In the genomic region with DNA sequence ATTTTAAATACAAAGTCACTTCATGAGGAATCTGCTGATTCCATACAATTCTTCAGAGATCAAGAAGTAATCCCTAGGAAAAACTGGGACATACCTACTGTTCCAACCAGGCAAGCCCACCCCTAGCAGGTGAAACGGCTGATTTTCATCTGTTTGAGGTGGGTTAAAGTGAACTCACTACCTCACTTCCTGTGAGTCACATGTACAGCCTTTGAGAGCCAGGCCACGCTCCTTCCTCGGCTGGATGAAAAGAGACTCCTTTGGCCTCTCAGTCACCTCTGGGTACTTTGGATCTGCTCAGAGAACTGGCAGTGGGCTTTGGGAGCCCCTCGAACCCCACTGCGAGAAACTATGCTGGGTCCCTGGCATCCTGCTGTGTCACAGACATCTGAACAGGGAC, we compare ENCODE assay signal across 1 cellular context.
TF ChIP-seq lines count a peak whose summit lies in the region.

No MANE protein-coding gene starts in this region.

TF ChIP-seq in GM12878, 131 proteins besides CTCF, POLR2A, EP300 and RAD21 (continued from another document):
- TF ChIP-seq, protein P1, sequence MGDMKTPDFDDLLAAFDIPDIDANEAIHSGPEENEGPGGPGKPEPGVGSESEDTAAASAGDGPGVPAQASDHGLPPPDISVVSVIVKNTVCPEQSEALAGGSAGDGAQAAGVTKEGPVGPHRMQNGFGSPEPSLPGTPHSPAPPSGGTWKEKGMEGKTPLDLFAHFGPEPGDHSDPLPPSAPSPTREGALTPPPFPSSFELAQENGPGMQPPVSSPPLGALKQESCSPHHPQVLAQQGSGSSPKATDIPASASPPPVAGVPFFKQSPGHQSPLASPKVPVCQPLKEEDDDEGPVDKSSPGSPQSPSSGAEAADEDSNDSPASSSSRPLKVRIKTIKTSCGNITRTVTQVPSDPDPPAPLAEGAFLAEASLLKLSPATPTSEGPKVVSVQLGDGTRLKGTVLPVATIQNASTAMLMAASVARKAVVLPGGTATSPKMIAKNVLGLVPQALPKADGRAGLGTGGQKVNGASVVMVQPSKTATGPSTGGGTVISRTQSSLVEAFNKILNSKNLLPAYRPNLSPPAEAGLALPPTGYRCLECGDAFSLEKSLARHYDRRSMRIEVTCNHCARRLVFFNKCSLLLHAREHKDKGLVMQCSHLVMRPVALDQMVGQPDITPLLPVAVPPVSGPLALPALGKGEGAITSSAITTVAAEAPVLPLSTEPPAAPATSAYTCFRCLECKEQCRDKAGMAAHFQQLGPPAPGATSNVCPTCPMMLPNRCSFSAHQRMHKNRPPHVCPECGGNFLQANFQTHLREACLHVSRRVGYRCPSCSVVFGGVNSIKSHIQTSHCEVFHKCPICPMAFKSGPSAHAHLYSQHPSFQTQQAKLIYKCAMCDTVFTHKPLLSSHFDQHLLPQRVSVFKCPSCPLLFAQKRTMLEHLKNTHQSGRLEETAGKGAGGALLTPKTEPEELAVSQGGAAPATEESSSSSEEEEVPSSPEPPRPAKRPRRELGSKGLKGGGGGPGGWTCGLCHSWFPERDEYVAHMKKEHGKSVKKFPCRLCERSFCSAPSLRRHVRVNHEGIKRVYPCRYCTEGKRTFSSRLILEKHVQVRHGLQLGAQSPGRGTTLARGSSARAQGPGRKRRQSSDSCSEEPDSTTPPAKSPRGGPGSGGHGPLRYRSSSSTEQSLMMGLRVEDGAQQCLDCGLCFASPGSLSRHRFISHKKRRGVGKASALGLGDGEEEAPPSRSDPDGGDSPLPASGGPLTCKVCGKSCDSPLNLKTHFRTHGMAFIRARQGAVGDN (IDR thresholded peaks at IDR 0.05) = no peak
- TF ChIP-seq ZZZ3 (IDR thresholded peaks at IDR 0.05; ENCODE audit: control insufficient read depth, insufficient read length, low read depth) (no peak), TCF7 (IDR thresholded peaks at IDR 0.05; ENCODE audit: borderline replicate concordance) (no peak), FOXM1 (IDR thresholded peaks at IDR 0.05; ENCODE audit: low read depth, low read length) (no peak), POLR2AphosphoS5 (IDR thresholded peaks at IDR 0.05; ENCODE audit: low read length) (no peak), GABPA (IDR thresholded peaks at IDR 0.05; ENCODE audit: low read depth) (no peak), MEF2B (IDR thresholded peaks at IDR 0.05; ENCODE audit: partially characterized antibody, poor library complexity, severe bottlenecking) (no peak), IKZF1 (conservative IDR thresholded peaks at IDR 0.05) (no peak)
- TF ChIP-seq, protein P2, sequence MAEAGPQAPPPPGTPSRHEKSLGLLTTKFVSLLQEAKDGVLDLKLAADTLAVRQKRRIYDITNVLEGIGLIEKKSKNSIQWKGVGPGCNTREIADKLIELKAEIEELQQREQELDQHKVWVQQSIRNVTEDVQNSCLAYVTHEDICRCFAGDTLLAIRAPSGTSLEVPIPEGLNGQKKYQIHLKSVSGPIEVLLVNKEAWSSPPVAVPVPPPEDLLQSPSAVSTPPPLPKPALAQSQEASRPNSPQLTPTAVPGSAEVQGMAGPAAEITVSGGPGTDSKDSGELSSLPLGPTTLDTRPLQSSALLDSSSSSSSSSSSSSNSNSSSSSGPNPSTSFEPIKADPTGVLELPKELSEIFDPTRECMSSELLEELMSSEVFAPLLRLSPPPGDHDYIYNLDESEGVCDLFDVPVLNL (IDR thresholded peaks at IDR 0.05; ENCODE audit: low read depth, low read length) = no peak
- TF ChIP-seq, protein P3, sequence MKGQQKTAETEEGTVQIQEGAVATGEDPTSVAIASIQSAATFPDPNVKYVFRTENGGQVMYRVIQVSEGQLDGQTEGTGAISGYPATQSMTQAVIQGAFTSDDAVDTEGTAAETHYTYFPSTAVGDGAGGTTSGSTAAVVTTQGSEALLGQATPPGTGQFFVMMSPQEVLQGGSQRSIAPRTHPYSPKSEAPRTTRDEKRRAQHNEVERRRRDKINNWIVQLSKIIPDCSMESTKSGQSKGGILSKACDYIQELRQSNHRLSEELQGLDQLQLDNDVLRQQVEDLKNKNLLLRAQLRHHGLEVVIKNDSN (IDR thresholded peaks at IDR 0.05; ENCODE audit: borderline replicate concordance, extremely low read length, insufficient read depth, low read depth, low read length) = no peak
